Comparison of ENCODE assay signal across 24 cellular contexts in genomic region chr14:95037273-95037672, GRCh38.
"Had no signal": no experiment of that assay in that cellular context is flagged by ENCODE, and none has a peak within 500 bp of the region (broad histone marks: within the 10 kb centered on the region; RNA-seq: fewer than 3 reads in every experiment).

No MANE protein-coding gene starts in this region.

- ATAC-seq: activated CD4-positive, alpha-beta T cell treated with anti-CD3 and anti-CD28 coated beads for 36 hours; activated CD8-positive, alpha-beta T cell treated with anti-CD3 and anti-CD28 coated beads, Interleukin-2, amount 10 ng/mL, durations not matched to agents 7 days and 5 days; activated naive CD4-positive, alpha-beta T cell treated with anti-CD3 and anti-CD28 coated beads, Interleukin-2, amount 50 U/mL, for 72 hours; heart left ventricle; left lung; sciatic nerve; stimulated activated naive CD8-positive, alpha-beta T cell treated with anti-CD3 and anti-CD28 coated beads, Interleukin-15, Interleukin-2, amounts not matched to agents 100 U/mL and 50 U/mL, for 24 hours; WTC11 had no signal

- H3K4me3 ChIP-seq: breast epithelium, heart left ventricle, left lung, lung, skin epidermis, testis, transverse colon, uterus had no signal

- H3K27ac Mint-ChIP-seq: activated CD4-positive, alpha-beta T cell treated with anti-CD3 and anti-CD28 coated beads for 36 hours; activated CD8-positive, alpha-beta T cell treated with anti-CD3 and anti-CD28 coated beads, Interleukin-2, amount 10 ng/mL, durations not matched to agents 7 days and 5 days; activated naive CD4-positive, alpha-beta T cell treated with anti-CD3 and anti-CD28 coated beads, Interleukin-2, amount 50 U/mL, for 72 hours; activated T-cell treated with anti-CD3 and anti-CD28 coated beads, Interleukin-2, amount 50 U/mL, for 24 hours; WTC11 had no signal

- H3K36me3 ChIP-seq: breast epithelium, heart left ventricle, left lung, transverse colon, uterus had no signal

- H3K9me3 ChIP-seq: testis, transverse colon, uterus had no signal

- H3K4me3 Mint-ChIP-seq: activated CD4-positive, alpha-beta T cell treated with anti-CD3 and anti-CD28 coated beads for 36 hours; activated CD8-positive, alpha-beta T cell treated with anti-CD3 and anti-CD28 coated beads, Interleukin-2, amount 10 ng/mL, durations not matched to agents 7 days and 5 days; activated T-cell treated with anti-CD3 and anti-CD28 coated beads, Interleukin-2, amount 50 U/mL, for 24 hours; central memory CD8-positive, alpha-beta T cell; WTC11 had no signal

- DNase-seq: activated CD4-positive, alpha-beta T cell treated with anti-CD3 and anti-CD28 coated beads for 36 hours; activated CD8-positive, alpha-beta T cell treated with anti-CD3 and anti-CD28 coated beads, Interleukin-2, amount 10 ng/mL, durations not matched to agents 7 days and 5 days; activated naive CD4-positive, alpha-beta T cell; activated T-cell treated with anti-CD3 and anti-CD28 coated beads, Interleukin-2, amount 50 U/mL, for 24 hours; effector memory CD4-positive, alpha-beta T cell; erythroblast; heart left ventricle; kidney glomerular epithelial cell; left lung; nucleus accumbens; stimulated activated CD4-positive, alpha-beta T cell treated with anti-CD3 and anti-CD28 coated beads, Interleukin-12 subunit alpha, Interleukin-12 subunit beta, amount 100 ng/mL, for 4 hours; stimulated activated CD4-positive, alpha-beta T cell treated with anti-CD3 and anti-CD28 coated beads, Interleukin-4, amount 100 ng/mL, for 1 hour; stimulated activated naive CD8-positive, alpha-beta T cell treated with anti-CD3 and anti-CD28 coated beads, Interleukin-15, Interleukin-2, amounts not matched to agents 100 U/mL and 50 U/mL, for 24 hours; T-helper 2 cell; testis; transverse colon; uterus had no signal

- H3K27ac ChIP-seq: breast epithelium, heart left ventricle, left lung, skin epidermis, testis, transverse colon, uterus had no signal

- H3K4me1 ChIP-seq: breast epithelium, heart left ventricle, left lung, testis, transverse colon, uterus had no signal

- H3K27me3 ChIP-seq: testis, transverse colon, uterus had no signal

- H3K4me1 Mint-ChIP-seq: activated CD4-positive, alpha-beta T cell treated with anti-CD3 and anti-CD28 coated beads for 36 hours; central memory CD8-positive, alpha-beta T cell had no signal

- H3K9me3 Mint-ChIP-seq: activated naive CD4-positive, alpha-beta T cell treated with anti-CD3 and anti-CD28 coated beads, Interleukin-2, amount 50 U/mL, for 72 hours had no signal
